ENCODE assay signal across 13 cellular contexts in genomic region chr6:32603888-32604287, GRCh38. TPM values are rescaled to one million over a fixed set of nuclear protein-coding genes. Genes with fewer than 3 reads are reported as not detected.
DNase-seq lines count a peak whose midpoint lies in the region; ATAC-seq and TF ChIP-seq lines count a peak whose summit lies in the region.
"Had no signal": no experiment of that assay in that cellular context is flagged by ENCODE, and none has a peak within 500 bp of the region (broad histone marks: within the 10 kb centered on the region; RNA-seq: fewer than 3 reads in every experiment).

No MANE protein-coding gene starts in this region.

- no peak for TF ChIP-seq CTCF in DOHH2 (IDR thresholded peaks at IDR 0.05; ENCODE audit: low read depth, low read length, poor library complexity, severe bottlenecking)

- 0 out of 2 replicates have a peak overlapping the region, but pooled peaks have one; percentile 13 for H3K27ac ChIP-seq in DOHH2 (ENCODE audit: low read depth, low read length)
- H3K27ac ChIP-seq: body of pancreas had no signal

- no peaks in the 10 kb centered on the region for H3K36me3 ChIP-seq in DOHH2 (ENCODE audit: control insufficient read depth, low read length)
- H3K36me3 ChIP-seq: MG63 had no signal

- no peaks in the 10 kb centered on the region for H3K27me3 ChIP-seq in DOHH2 (ENCODE audit: control insufficient read depth, low read length)
- H3K27me3 ChIP-seq: body of pancreas, MG63 had no signal

- no peaks in the 10 kb centered on the region for H3K9me2 ChIP-seq in DOHH2 (replicated peaks; ENCODE audit: control insufficient read depth, low read length)

- H3K4me3 Mint-ChIP-seq in IgD-negative memory B cell, result peak overlapping the region; percentile 86 to 92 (median 88)
- H3K4me3 Mint-ChIP-seq in activated T-helper 17 cell treated with anti-CD3 and anti-CD28 coated beads, Interleukin-2, amount 50 U/mL, for 72 hours, result peak overlapping the region; percentile 9
- peak overlapping the region; percentile 66 to 90 (median 80) for H3K4me3 Mint-ChIP-seq in naive B cell

- peak overlapping the region; percentile 59 for H3K4me3 ChIP-seq in DOHH2 (ENCODE audit: low read length)
- H3K4me3 ChIP-seq: body of pancreas, MG63, skin epidermis had no signal

- peak overlapping the region; percentile 60 for H3K4me2 ChIP-seq in DOHH2 (ENCODE audit: low read length)

- no peaks in the 10 kb centered on the region for H4K20me1 ChIP-seq in DOHH2 (ENCODE audit: control insufficient read depth, insufficient read depth, low read depth, low read length)

- H3K36me3 Mint-ChIP-seq in IgD-negative memory B cell, result peaks cover 3% of the 10 kb centered on the region
- H3K36me3 Mint-ChIP-seq in activated T-helper 17 cell treated with anti-CD3 and anti-CD28 coated beads, Interleukin-2, amount 50 U/mL, for 72 hours (ENCODE audit: low read depth), result no peaks in the 10 kb centered on the region
- peaks cover 4 to 17% of the 10 kb centered on the region in 2 donors for H3K36me3 Mint-ChIP-seq in naive B cell

- H3K4me1 Mint-ChIP-seq in IgD-negative memory B cell, result peaks cover 26 to 63% (median 46%) of the 10 kb centered on the region in 3 donors
- peaks cover 6% of the 10 kb centered on the region for H3K4me1 Mint-ChIP-seq in activated T-helper 17 cell treated with anti-CD3 and anti-CD28 coated beads, Interleukin-2, amount 50 U/mL, for 72 hours
- H3K4me1 Mint-ChIP-seq in naive B cell, result peaks cover 44 to 76% (median 68%) of the 10 kb centered on the region in 3 donors

- peak overlapping the region in 2 of 3 donors; percentile 96 to 100 for H3K27ac Mint-ChIP-seq in IgD-negative memory B cell
- no peak overlapping the region for H3K27ac Mint-ChIP-seq in activated T-helper 17 cell treated with anti-CD3 and anti-CD28 coated beads, Interleukin-2, amount 50 U/mL, for 72 hours
- H3K27ac Mint-ChIP-seq in naive B cell, result peak overlapping the region in 4 of 6 donors; percentile 98 to 100 (median 99)

- H3K9me3 ChIP-seq in DOHH2 (ENCODE audit: control insufficient read depth, insufficient read depth, low read length), result 0 out of 2 replicates have a peak, but pooled peaks cover 2% of the 10 kb centered on the region
- H3K9me3 ChIP-seq: body of pancreas, MG63 had no signal

- intact Hi-C loops in posterior cingulate gyrus (cut with DNase I), result no loop called here

- H3K9me3 Mint-ChIP-seq in IgD-negative memory B cell (peaks cover 2 to 9% (median 3%) of the 10 kb centered on the region in 3 donors), naive B cell (peaks cover 0 to 25% (median 6%) of the 10 kb centered on the region in 7 donors)
- no peaks in the 10 kb centered on the region for H3K9me3 Mint-ChIP-seq in activated T-helper 17 cell treated with anti-CD3 and anti-CD28 coated beads, Interleukin-2, amount 50 U/mL, for 72 hours

- no peaks in the 10 kb centered on the region for H3K79me2 ChIP-seq in DOHH2 (ENCODE audit: control insufficient read depth, low read length)

- DNase-seq in naive B cell, result no peak
- no peak for DNase-seq in superior temporal gyrus (ENCODE audit: extremely low spot score)
- no peak for DNase-seq in COLO668 (lab: John Stamatoyannopoulos, UW; ENCODE audit: unreplicated experiment)
- no peak for DNase-seq in posterior cingulate gyrus
- DNase-seq: body of pancreas, erythroblast, MG63, NCI-H524 had no signal

- peaks cover 26% of the 10 kb centered on the region for H3K4me1 ChIP-seq in DOHH2 (ENCODE audit: control insufficient read depth, low read length)
- H3K4me1 ChIP-seq: body of pancreas had no signal

- H3F3A ChIP-seq in DOHH2 (ENCODE audit: control insufficient read depth, insufficient read depth), result 0 out of 2 replicates have a peak, but pooled peaks cover 8% of the 10 kb centered on the region

- no peak for ATAC-seq in activated T-helper 17 cell treated with anti-CD3 and anti-CD28 coated beads, Interleukin-2, amount 50 U/mL, for 72 hours (replicated peaks)
- ATAC-seq in naive B cell (ENCODE audit: low read depth in 2 of 2), result peak; percentile 54 to 57
- ATAC-seq: body of pancreas, SK-N-SH treated with all-trans-retinoic acid at 6 μM for 48 hours had no signal

- H3K27me3 Mint-ChIP-seq in IgD-negative memory B cell, result no peaks in the 10 kb centered on the region
- no peaks in the 10 kb centered on the region for H3K27me3 Mint-ChIP-seq in activated T-helper 17 cell treated with anti-CD3 and anti-CD28 coated beads, Interleukin-2, amount 50 U/mL, for 72 hours
- H3K27me3 Mint-ChIP-seq in naive B cell, result no peaks in the 10 kb centered on the region

RNA-seq across cellular contexts. Expression of gene HLA-DRB1, which starts 14.2 kb away (rescaled TPM):
- polyA plus RNA-seq in IgD-negative memory B cell, result 1,928 TPM
- total RNA-seq in activated T-helper 17 cell treated with anti-CD3 and anti-CD28 coated beads, Interleukin-2, amount 50 U/mL, for 72 hours, result 100 to 1,000 TPM in 1 of 2 donors, 10 to 100 TPM in 1; 11.4 to 109 TPM
- polyA plus RNA-seq in naive B cell (ENCODE audit: low read depth in 6 of 6), result 1,000 to 10,000 TPM; 2,451 to 5,170 (median 4,939) TPM

RNA-seq across cellular contexts. Expression of gene HLA-DQA1, which starts 33.3 kb away (rescaled TPM):
- polyA plus RNA-seq in IgD-negative memory B cell (377 TPM), naive B cell (ENCODE audit: low read depth in 6 of 6) (1,000 to 10,000 TPM in 2 of 6 donors, 100 to 1,000 TPM in 4; 309 to 1,253 (median 783) TPM)
- 10 to 100 TPM in 1 of 2 donors, 1 to 10 TPM in 1; 1.1 to 11.6 TPM for total RNA-seq in activated T-helper 17 cell treated with anti-CD3 and anti-CD28 coated beads, Interleukin-2, amount 50 U/mL, for 72 hours

Comparison
In these comparisons a context has a peak if more than half of its experiments do, and no peak if none do; other contexts are left out.
1. H3K4me3 Mint-ChIP-seq: peak in every context shown above with its lines; median percentile 88 in IgD-negative memory B cell; 80 in naive B cell; 9 in activated T-helper 17 cell treated with anti-CD3 and anti-CD28 coated beads, Interleukin-2, amount 50 U/mL, for 72 hours.